17 cellular contexts compared by ENCODE assay signal in the genomic region with DNA sequence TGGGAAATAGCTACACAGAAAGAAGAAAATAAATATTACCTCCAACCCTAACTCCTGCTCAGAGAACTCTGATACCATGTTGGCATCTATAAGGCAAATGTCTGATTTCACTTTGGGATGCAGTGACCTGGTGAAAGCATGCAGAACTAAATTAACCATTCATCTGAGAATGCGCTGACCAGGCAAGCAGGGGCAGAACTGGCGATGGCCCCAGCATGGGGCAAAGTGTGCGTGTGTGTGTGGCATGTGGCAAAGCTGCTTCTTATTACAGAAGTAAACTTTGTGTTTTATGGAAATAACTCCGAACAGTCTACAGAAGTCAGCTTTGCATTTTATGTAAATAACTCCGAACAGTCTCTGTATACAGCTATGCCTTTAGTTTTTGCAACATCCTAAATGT.
"Had no signal": no experiment of that assay in that cellular context is flagged by ENCODE, and none has a peak within 500 bp of the region (broad histone marks: within the 10 kb centered on the region; RNA-seq: fewer than 3 reads in every experiment).

No MANE protein-coding gene starts in this region.

- H3K4me1 Mint-ChIP-seq: memory B cell; natural killer cell; stimulated activated effector memory CD8-positive, alpha-beta T cell treated with anti-CD3 and anti-CD28 coated beads, Interleukin-12 subunit alpha, Interleukin-12 subunit beta, amount 100 ng/mL, for 72 hours had no signal

- H3K9me3 Mint-ChIP-seq: memory B cell; natural killer cell; stimulated activated effector memory CD8-positive, alpha-beta T cell treated with anti-CD3 and anti-CD28 coated beads, Interleukin-12 subunit alpha, Interleukin-12 subunit beta, amount 100 ng/mL, for 72 hours; type B pancreatic cell had no signal

- H3K4me3 Mint-ChIP-seq: memory B cell; natural killer cell; stimulated activated effector memory CD8-positive, alpha-beta T cell treated with anti-CD3 and anti-CD28 coated beads, Interleukin-12 subunit alpha, Interleukin-12 subunit beta, amount 100 ng/mL, for 72 hours; type B pancreatic cell had no signal

- ATAC-seq: left lobe of liver; natural killer cell; pancreas; right lobe of liver; stimulated activated effector memory CD8-positive, alpha-beta T cell treated with anti-CD3 and anti-CD28 coated beads, Interleukin-12 subunit alpha, Interleukin-12 subunit beta, amount 100 ng/mL, for 72 hours; stimulated activated naive CD8-positive, alpha-beta T cell treated with anti-CD3 and anti-CD28 coated beads, Interleukin-15, Interleukin-2, amounts not matched to agents 100 U/mL and 50 U/mL, for 24 hours had no signal

- H3K27me3 Mint-ChIP-seq: memory B cell, type B pancreatic cell had no signal

- H3K27ac Mint-ChIP-seq: memory B cell; natural killer cell; stimulated activated effector memory CD8-positive, alpha-beta T cell treated with anti-CD3 and anti-CD28 coated beads, Interleukin-12 subunit alpha, Interleukin-12 subunit beta, amount 100 ng/mL, for 72 hours; type B pancreatic cell had no signal

- DNase-seq: dorsolateral prefrontal cortex; effector CD4-positive, alpha-beta T cell; foreskin melanocyte; natural killer cell; pancreas; right lobe of liver; stimulated activated CD4-positive, alpha-beta T cell treated with anti-CD3 and anti-CD28 coated beads, Interleukin-12 subunit alpha, Interleukin-12 subunit beta, amount 100 ng/mL, for 4 hours; stimulated activated CD4-positive, alpha-beta T cell treated with anti-CD3 and anti-CD28 coated beads, Interleukin-1b, Interleukin-23, amount 100 ng/mL, for 48 hours; stimulated activated CD4-positive, alpha-beta T cell treated with anti-CD3 and anti-CD28 coated beads, Interleukin-4, amount 100 ng/mL, for 1 hour; stimulated activated naive CD8-positive, alpha-beta T cell treated with anti-CD3 and anti-CD28 coated beads, Interleukin-15, Interleukin-2, amounts not matched to agents 100 U/mL and 50 U/mL, for 24 hours; substantia nigra; testis; tibial artery had no signal

- H3K36me3 Mint-ChIP-seq: memory B cell; natural killer cell; stimulated activated effector memory CD8-positive, alpha-beta T cell treated with anti-CD3 and anti-CD28 coated beads, Interleukin-12 subunit alpha, Interleukin-12 subunit beta, amount 100 ng/mL, for 72 hours; type B pancreatic cell had no signal
